8 cellular contexts compared by ENCODE assay signal in genomic region chr17:74987418-74987908, GRCh38. TPM values are rescaled to one million over a fixed set of nuclear protein-coding genes. Genes with fewer than 3 reads are reported as not detected.
A peak's percentile ranks its signal among the peaks of the same experiment; 100 is the strongest.
DNase-seq lines count a peak whose midpoint lies in the region; ATAC-seq and TF ChIP-seq lines count a peak whose summit lies in the region.

Gene CDR2L, plus strand, starts transcription at chr17:74987632. Its CDS starts 412 bp downstream, at chr17:74988044.

- peak; percentile 54 for TF ChIP-seq POLR2A in testis (IDR thresholded peaks at IDR 0.05)

- H3K36me3 Mint-ChIP-seq in activated naive CD8-positive, alpha-beta T cell treated with anti-CD3 and anti-CD28 coated beads for 36 hours: no peaks in the 10 kb centered on the region
- no peaks in the 10 kb centered on the region for H3K36me3 Mint-ChIP-seq in glutamatergic neuron (ENCODE audit: unreplicated experiment)

- H3K27me3 ChIP-seq in osteoblast (ENCODE audit: insufficient read depth, low read length): no peaks in the 10 kb centered on the region
- no peaks in the 10 kb centered on the region for H3K27me3 ChIP-seq in testis

- intact Hi-C loops in testis (cut with DNase I; ENCODE audit: low total_unique reads): no loop called here

- H3K4me3 ChIP-seq in osteoblast (ENCODE audit: insufficient read depth, low read length): peak within 1 kb of the TSS; percentile 94
- H3K4me3 ChIP-seq in testis: peak within 1 kb of the TSS; percentile 75 to 84

- peak within 1 kb of the TSS; percentile 84 for H3K4me3 Mint-ChIP-seq in activated naive CD8-positive, alpha-beta T cell treated with anti-CD3 and anti-CD28 coated beads for 36 hours
- peak within 1 kb of the TSS; percentile 93 for H3K4me3 Mint-ChIP-seq in glutamatergic neuron (ENCODE audit: unreplicated experiment)

- ATAC-seq in HG02571 (IDR thresholded peaks at IDR 0.05; ENCODE audit: unreplicated experiment): peak; percentile 86

- H3K79me2 ChIP-seq in osteoblast (ENCODE audit: insufficient read depth, low read length): peaks cover 33% of the 10 kb centered on the region

- peak; percentile 98 for DNase-seq in G401 (ENCODE audit: low spot score)
- peak; percentile 88 for DNase-seq in NCI-H1092 treated with DMSO at 0.1 percent for 48 hours (lab: John Stamatoyannopoulos, UW)
- DNase-seq in SKM-1 treated with dmso at 0.1 percent for 144 hours (lab: John Stamatoyannopoulos, UW; ENCODE audit: unreplicated experiment): peak; percentile 93
- DNase-seq in activated naive CD8-positive, alpha-beta T cell treated with anti-CD3 and anti-CD28 coated beads for 36 hours: peak; percentile 91
- DNase-seq in glutamatergic neuron: peak; percentile 98
- peak; percentile 100 for DNase-seq in osteoblast (ENCODE audit: insufficient read length, low spot score, missing footprints)
- peak; percentile 99 for DNase-seq in testis

- H3K27me3 Mint-ChIP-seq in activated naive CD8-positive, alpha-beta T cell treated with anti-CD3 and anti-CD28 coated beads for 36 hours: peaks cover 20% of the 10 kb centered on the region
- peaks cover 15% of the 10 kb centered on the region for H3K27me3 Mint-ChIP-seq in glutamatergic neuron (ENCODE audit: unreplicated experiment)

- peaks cover 14% of the 10 kb centered on the region for H3K4me1 Mint-ChIP-seq in activated naive CD8-positive, alpha-beta T cell treated with anti-CD3 and anti-CD28 coated beads for 36 hours
- peaks cover 12% of the 10 kb centered on the region for H3K4me1 Mint-ChIP-seq in glutamatergic neuron (ENCODE audit: low read depth, unreplicated experiment)

- H3K27ac Mint-ChIP-seq in activated naive CD8-positive, alpha-beta T cell treated with anti-CD3 and anti-CD28 coated beads for 36 hours: no peak within 1 kb of the TSS
- peak within 1 kb of the TSS; percentile 97 for H3K27ac Mint-ChIP-seq in glutamatergic neuron (ENCODE audit: unreplicated experiment)

- peaks cover 22% of the 10 kb centered on the region for H3K4me1 ChIP-seq in osteoblast (ENCODE audit: insufficient read depth, low read length)
- H3K4me1 ChIP-seq in testis: peaks cover 19% of the 10 kb centered on the region

- peak within 1 kb of the TSS; percentile 99 for H3K4me2 ChIP-seq in osteoblast (ENCODE audit: insufficient read depth, low read length)

- 0 to 2% methylated on average over 2 to 37 of the region's 51 CpGs for WGBS in testis, 2 donors

- in situ Hi-C loops in G401 (cut with HindIII; ENCODE audit: low sequenced_read_pairs): no loop called here

- H3K9me3 ChIP-seq in osteoblast (ENCODE audit: low read depth, low read length) (no peaks in the 10 kb centered on the region), testis (no peaks in the 10 kb centered on the region)

- H3K27ac ChIP-seq in osteoblast (ENCODE audit: low read depth, low read length) (peak within 1 kb of the TSS; percentile 100), testis (peak within 1 kb of the TSS; percentile 76 to 94)

- H4K20me1 ChIP-seq in osteoblast (ENCODE audit: insufficient read depth, low read length): peaks cover 3% of the 10 kb centered on the region

- no peaks in the 10 kb centered on the region for H3K9me3 Mint-ChIP-seq in activated naive CD8-positive, alpha-beta T cell treated with anti-CD3 and anti-CD28 coated beads for 36 hours
- H3K9me3 Mint-ChIP-seq in glutamatergic neuron (ENCODE audit: unreplicated experiment): peaks cover 12% of the 10 kb centered on the region

- H3K36me3 ChIP-seq in osteoblast (ENCODE audit: insufficient read depth, low read length) (no peaks in the 10 kb centered on the region), testis (ENCODE audit: low read depth, missing control alignments) (no peaks in the 10 kb centered on the region)

- peak within 1 kb of the TSS; percentile 93 for H2AFZ ChIP-seq in osteoblast (ENCODE audit: low read length)

- TF ChIP-seq CTCF in glutamatergic neuron (IDR thresholded peaks at IDR 0.05; ENCODE audit: partially characterized antibody, unreplicated experiment) (no peak), osteoblast (IDR thresholded peaks at IDR 0.05; ENCODE audit: extremely low read depth, low read depth, low read length) (no peak), testis (IDR thresholded peaks at IDR 0.05) (peak in 1 of 3 experiments; percentile 8)

RNA-seq across cellular contexts. Expression of gene CDR2L, which starts in this region (rescaled TPM):
- 21.8 and 24.4 TPM in 2 replicates for total RNA-seq in G401 (2014; rRNA removed; shearing (Covaris generic))
- total RNA-seq in activated naive CD8-positive, alpha-beta T cell treated with anti-CD3 and anti-CD28 coated beads for 36 hours: 1 to 10 TPM in 1 of 2 experiments, under 1 TPM in 1; 0.74 to 1.2 TPM
- 59.4 TPM for total RNA-seq in glutamatergic neuron (ENCODE audit: unreplicated experiment)
- 15.9 and 16.6 TPM in 2 replicates for total RNA-seq in osteoblast
- total RNA-seq in testis: 10 to 100 TPM; 39.5 to 39.6 TPM
- polyA plus RNA-seq in testis (ENCODE audit: insufficient read depth, low read depth, low replicate concordance): 16.6 TPM

Comparison
In these comparisons a context has a peak if more than half of its experiments do, and no peak if none do; other contexts are left out.
1. Peak in every context shown above with its lines: DNase-seq, ATAC-seq, H3K4me3 ChIP-seq and H3K27ac ChIP-seq.